In genomic region chr11:1749020-1749758, GRCh38 we compare ENCODE assay signal across 9 cellular contexts. TPM values are rescaled to one million over a fixed set of nuclear protein-coding genes. Genes with fewer than 3 reads are reported as not detected.
DNase-seq lines count a peak whose midpoint lies in the region; ATAC-seq and TF ChIP-seq lines count a peak whose summit lies in the region.
"Had no signal": no experiment of that assay in that cellular context is flagged by ENCODE, and none has a peak within 500 bp of the region (broad histone marks: within the 10 kb centered on the region; RNA-seq: fewer than 3 reads in every experiment).

No MANE protein-coding gene starts in this region.

- peak overlapping the region; percentile 77 for H3K9ac ChIP-seq in skeletal muscle satellite cell (ENCODE audit: low read depth, low read length)

- H3K4me3 Mint-ChIP-seq in activated T-helper 17 cell treated with anti-CD3 and anti-CD28 coated beads, Interleukin-2, amount 50 U/mL, for 72 hours, result peak overlapping the region; percentile 15

- H3K4me1 Mint-ChIP-seq in activated T-helper 17 cell treated with anti-CD3 and anti-CD28 coated beads, Interleukin-2, amount 50 U/mL, for 72 hours, result peaks cover 8% of the 10 kb centered on the region

- H3K4me1 ChIP-seq in right atrium auricular region (peaks cover 0 to 72% of the 10 kb centered on the region in 2 donors), skeletal muscle satellite cell (ENCODE audit: control insufficient read depth, insufficient read depth, low read length) (peaks cover 62% of the 10 kb centered on the region)

- peak overlapping the region; percentile 88 for H3K4me2 ChIP-seq in skeletal muscle satellite cell (ENCODE audit: low read length)

- peaks cover 13% of the 10 kb centered on the region for H3K27me3 Mint-ChIP-seq in activated T-helper 17 cell treated with anti-CD3 and anti-CD28 coated beads, Interleukin-2, amount 50 U/mL, for 72 hours

- TF ChIP-seq CTCF in right atrium auricular region (IDR thresholded peaks at IDR 0.05), result no peak

- peaks cover 9% of the 10 kb centered on the region for H3K36me3 Mint-ChIP-seq in activated T-helper 17 cell treated with anti-CD3 and anti-CD28 coated beads, Interleukin-2, amount 50 U/mL, for 72 hours (ENCODE audit: low read depth)

- H3K4me3 ChIP-seq in right atrium auricular region (peak overlapping the region; percentile 31 to 43), skeletal muscle satellite cell (ENCODE audit: low read length) (peak overlapping the region; percentile 80)

- H3K36me3 ChIP-seq in right atrium auricular region (peaks cover 15% of the 10 kb centered on the region), skeletal muscle satellite cell (ENCODE audit: insufficient read depth, low read length) (peaks cover 30% of the 10 kb centered on the region)

- ATAC-seq in activated T-helper 17 cell treated with anti-CD3 and anti-CD28 coated beads, Interleukin-2, amount 50 U/mL, for 72 hours (replicated peaks), result no peak
- ATAC-seq in HG03095 (IDR thresholded peaks at IDR 0.05; ENCODE audit: unreplicated experiment) (no peak), GM18511 (IDR thresholded peaks at IDR 0.05; ENCODE audit: unreplicated experiment) (no peak)

- H3K27ac ChIP-seq in right atrium auricular region, result peak overlapping the region in 1 of 2 donors; percentile 15

- H3K27me3 ChIP-seq in right atrium auricular region (no peaks in the 10 kb centered on the region), skeletal muscle satellite cell (ENCODE audit: control insufficient read depth, insufficient read depth, low read length) (no peaks in the 10 kb centered on the region)

- peak; percentile 82 for DNase-seq in GM03348 (ENCODE audit: low spot score)
- no peak for DNase-seq in right atrium auricular region (ENCODE audit: low spot score)
- DNase-seq in NCI-H1048 (lab: John Stamatoyannopoulos, UW), result no peak
- no peak for DNase-seq in stimulated activated CD8-positive, alpha-beta memory T cell treated with anti-CD3 and anti-CD28 coated beads, Interleukin-4, amount 100 ng/mL, for 48 hours
- DNase-seq: NCI-H524 had no signal

- no peak overlapping the region for H3K27ac Mint-ChIP-seq in activated T-helper 17 cell treated with anti-CD3 and anti-CD28 coated beads, Interleukin-2, amount 50 U/mL, for 72 hours

- H3K9me3 ChIP-seq in right atrium auricular region (no peaks in the 10 kb centered on the region), skeletal muscle satellite cell (replicated peaks; ENCODE audit: low read length) (no peaks in the 10 kb centered on the region)

- H3K9me3 Mint-ChIP-seq in activated T-helper 17 cell treated with anti-CD3 and anti-CD28 coated beads, Interleukin-2, amount 50 U/mL, for 72 hours, result peaks cover 4% of the 10 kb centered on the region

RNA-seq across cellular contexts. Expression of gene IFITM10, which starts 1.2 kb away (rescaled TPM):
- total RNA-seq in activated T-helper 17 cell treated with anti-CD3 and anti-CD28 coated beads, Interleukin-2, amount 50 U/mL, for 72 hours, result under 1 TPM; 0.17 to 0.42 TPM
- under 1 TPM; 0.37 to 0.47 TPM for total RNA-seq in right atrium auricular region
- 2.4 and 8.4 TPM in 2 replicates for total RNA-seq in skeletal muscle satellite cell (2012; rRNA removed)

RNA-seq across cellular contexts. Expression of gene CTSD, which starts 14.5 kb away (rescaled TPM):
- total RNA-seq in activated T-helper 17 cell treated with anti-CD3 and anti-CD28 coated beads, Interleukin-2, amount 50 U/mL, for 72 hours, result 10 to 100 TPM; 38.0 to 59.1 TPM
- 1,000 to 10,000 TPM in 1 of 2 donors, 100 to 1,000 TPM in 1; 782 to 1,042 TPM for total RNA-seq in right atrium auricular region
- 96.6 and 121 TPM in 2 replicates for total RNA-seq in skeletal muscle satellite cell (2012; rRNA removed)

RNA-seq across cellular contexts. Expression of gene KRTAP5-6, which starts 52.2 kb away (rescaled TPM):
- total RNA-seq in activated T-helper 17 cell treated with anti-CD3 and anti-CD28 coated beads, Interleukin-2, amount 50 U/mL, for 72 hours, result not detected
- total RNA-seq in right atrium auricular region, result not detected
- not detected in 2 replicates for total RNA-seq in skeletal muscle satellite cell (2012; rRNA removed)

Comparison
In these comparisons a context has a peak if more than half of its experiments do, and no peak if none do; other contexts are left out.
1. RNA of gene CTSD, which starts 14.5 kb away (total RNA-seq): 782 to 1,042 TPM in right atrium auricular region; 38.0 to 59.1 TPM in activated T-helper 17 cell treated with anti-CD3 and anti-CD28 coated beads, Interleukin-2, amount 50 U/mL, for 72 hours; every median in the first group is over 10 times any median in the second.